1 cellular context compared by ENCODE assay signal in the genomic region with DNA sequence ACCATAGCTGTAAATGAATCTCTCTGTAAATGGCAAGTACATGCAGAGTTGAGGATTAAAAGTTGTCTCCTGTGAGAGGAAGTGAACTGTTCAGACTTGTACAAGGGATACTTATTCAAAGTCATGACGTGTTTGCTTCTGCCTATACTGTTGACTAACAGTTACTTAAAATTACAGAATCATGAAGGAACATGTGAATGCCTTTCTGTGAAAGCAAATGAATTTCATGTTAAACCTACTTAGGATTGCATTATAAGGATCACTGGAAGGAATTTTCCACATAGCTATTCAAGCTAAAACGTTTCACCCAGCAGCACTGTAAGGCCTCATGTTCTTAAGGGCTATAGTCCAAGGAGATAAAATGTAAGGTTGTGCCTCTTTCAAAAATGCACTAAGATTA.
TF ChIP-seq lines count a peak whose summit lies in the region.

No MANE protein-coding gene starts in this region.

TF ChIP-seq in SK-N-SH treated with all-trans-retinoic acid at 6 μM for 48 hours, 23 proteins besides CTCF, POLR2A, EP300 and RAD21 (continued from another document):
- TF ChIP-seq, protein P1, sequence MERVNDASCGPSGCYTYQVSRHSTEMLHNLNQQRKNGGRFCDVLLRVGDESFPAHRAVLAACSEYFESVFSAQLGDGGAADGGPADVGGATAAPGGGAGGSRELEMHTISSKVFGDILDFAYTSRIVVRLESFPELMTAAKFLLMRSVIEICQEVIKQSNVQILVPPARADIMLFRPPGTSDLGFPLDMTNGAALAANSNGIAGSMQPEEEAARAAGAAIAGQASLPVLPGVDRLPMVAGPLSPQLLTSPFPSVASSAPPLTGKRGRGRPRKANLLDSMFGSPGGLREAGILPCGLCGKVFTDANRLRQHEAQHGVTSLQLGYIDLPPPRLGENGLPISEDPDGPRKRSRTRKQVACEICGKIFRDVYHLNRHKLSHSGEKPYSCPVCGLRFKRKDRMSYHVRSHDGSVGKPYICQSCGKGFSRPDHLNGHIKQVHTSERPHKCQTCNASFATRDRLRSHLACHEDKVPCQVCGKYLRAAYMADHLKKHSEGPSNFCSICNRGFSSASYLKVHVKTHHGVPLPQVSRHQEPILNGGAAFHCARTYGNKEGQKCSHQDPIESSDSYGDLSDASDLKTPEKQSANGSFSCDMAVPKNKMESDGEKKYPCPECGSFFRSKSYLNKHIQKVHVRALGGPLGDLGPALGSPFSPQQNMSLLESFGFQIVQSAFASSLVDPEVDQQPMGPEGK (CRISPR knock-in tag; IDR thresholded peaks at IDR 0.05; ENCODE audit: borderline replicate concordance): no peak
- TF ChIP-seq POU6F1 (CRISPR knock-in tag; IDR thresholded peaks at IDR 0.05; ENCODE audit: borderline replicate concordance, low read depth): no peak
- TF ChIP-seq ZFP3 (CRISPR knock-in tag; IDR thresholded peaks at IDR 0.05): no peak
- TF ChIP-seq, protein P2, sequence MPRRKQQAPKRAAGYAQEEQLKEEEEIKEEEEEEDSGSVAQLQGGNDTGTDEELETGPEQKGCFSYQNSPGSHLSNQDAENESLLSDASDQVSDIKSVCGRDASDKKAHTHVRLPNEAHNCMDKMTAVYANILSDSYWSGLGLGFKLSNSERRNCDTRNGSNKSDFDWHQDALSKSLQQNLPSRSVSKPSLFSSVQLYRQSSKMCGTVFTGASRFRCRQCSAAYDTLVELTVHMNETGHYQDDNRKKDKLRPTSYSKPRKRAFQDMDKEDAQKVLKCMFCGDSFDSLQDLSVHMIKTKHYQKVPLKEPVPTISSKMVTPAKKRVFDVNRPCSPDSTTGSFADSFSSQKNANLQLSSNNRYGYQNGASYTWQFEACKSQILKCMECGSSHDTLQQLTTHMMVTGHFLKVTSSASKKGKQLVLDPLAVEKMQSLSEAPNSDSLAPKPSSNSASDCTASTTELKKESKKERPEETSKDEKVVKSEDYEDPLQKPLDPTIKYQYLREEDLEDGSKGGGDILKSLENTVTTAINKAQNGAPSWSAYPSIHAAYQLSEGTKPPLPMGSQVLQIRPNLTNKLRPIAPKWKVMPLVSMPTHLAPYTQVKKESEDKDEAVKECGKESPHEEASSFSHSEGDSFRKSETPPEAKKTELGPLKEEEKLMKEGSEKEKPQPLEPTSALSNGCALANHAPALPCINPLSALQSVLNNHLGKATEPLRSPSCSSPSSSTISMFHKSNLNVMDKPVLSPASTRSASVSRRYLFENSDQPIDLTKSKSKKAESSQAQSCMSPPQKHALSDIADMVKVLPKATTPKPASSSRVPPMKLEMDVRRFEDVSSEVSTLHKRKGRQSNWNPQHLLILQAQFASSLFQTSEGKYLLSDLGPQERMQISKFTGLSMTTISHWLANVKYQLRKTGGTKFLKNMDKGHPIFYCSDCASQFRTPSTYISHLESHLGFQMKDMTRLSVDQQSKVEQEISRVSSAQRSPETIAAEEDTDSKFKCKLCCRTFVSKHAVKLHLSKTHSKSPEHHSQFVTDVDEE (CRISPR knock-in tag; IDR thresholded peaks at IDR 0.05): no peak
- no peak for TF ChIP-seq OSR1 (CRISPR knock-in tag; IDR thresholded peaks at IDR 0.05)
TF ChIP-seq in SK-N-SH treated with all-trans-retinoic acid at 6 μM for 48 hours: peak in this region for 0.
